Comparison of ENCODE assay signal across 8 cellular contexts in the genomic region with DNA sequence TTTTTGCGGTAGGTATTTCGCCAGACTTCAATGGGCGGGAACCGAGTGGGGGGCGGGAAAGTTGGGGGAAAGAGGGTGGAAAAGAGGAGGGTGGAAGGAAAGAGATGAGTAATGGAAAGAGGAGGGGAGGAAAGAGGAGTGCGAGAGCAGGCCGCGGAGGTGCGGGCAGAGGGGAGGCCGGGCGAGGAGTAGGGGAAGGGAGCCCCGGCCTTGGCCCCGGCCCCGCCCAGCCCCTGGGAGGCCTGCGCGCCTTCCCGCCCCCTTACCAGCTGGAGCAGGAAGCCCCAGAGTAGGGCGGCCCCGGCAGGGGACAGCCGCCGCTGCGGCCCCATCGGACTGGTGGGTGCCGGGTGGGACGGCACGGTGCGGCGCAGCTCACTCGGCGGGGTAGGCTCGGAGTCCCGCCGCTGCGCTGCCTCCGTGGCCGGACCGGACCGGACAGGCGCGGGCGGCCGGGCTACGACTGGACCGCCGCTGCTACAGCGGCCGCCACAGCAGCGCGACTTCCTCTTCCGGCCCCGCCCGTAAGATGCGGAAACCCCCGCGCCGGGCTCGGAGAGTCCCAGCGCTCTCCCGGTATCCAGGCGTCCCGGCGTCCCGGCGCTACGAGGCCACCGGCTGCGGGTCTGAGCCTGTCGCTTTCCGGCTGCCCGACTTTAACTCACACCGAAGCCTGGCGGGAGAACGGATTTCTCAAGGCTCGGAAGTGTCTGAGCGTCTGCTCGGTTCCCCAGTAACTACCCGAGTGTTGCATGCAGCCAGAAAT. TPM values are rescaled to one million over a fixed set of nuclear protein-coding genes. Genes with fewer than 3 reads are reported as not detected.
DNase-seq lines count a peak whose midpoint lies in the region; ATAC-seq and TF ChIP-seq lines count a peak whose summit lies in the region.

A gene with protein sequence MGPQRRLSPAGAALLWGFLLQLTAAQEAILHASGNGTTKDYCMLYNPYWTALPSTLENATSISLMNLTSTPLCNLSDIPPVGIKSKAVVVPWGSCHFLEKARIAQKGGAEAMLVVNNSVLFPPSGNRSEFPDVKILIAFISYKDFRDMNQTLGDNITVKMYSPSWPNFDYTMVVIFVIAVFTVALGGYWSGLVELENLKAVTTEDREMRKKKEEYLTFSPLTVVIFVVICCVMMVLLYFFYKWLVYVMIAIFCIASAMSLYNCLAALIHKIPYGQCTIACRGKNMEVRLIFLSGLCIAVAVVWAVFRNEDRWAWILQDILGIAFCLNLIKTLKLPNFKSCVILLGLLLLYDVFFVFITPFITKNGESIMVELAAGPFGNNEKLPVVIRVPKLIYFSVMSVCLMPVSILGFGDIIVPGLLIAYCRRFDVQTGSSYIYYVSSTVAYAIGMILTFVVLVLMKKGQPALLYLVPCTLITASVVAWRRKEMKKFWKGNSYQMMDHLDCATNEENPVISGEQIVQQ (minus strand): TSS at position 505 of the 766 bp plus-strand sequence. CDS start 173 bp downstream, at position 332.

- intact Hi-C loops in activated CD4-positive, alpha-beta memory T cell treated with anti-CD3 and anti-CD28 coated beads for 36 hours (cut with micrococcal nuclease): loop anchor here (1.0 to 10.0 kb wide), 5 partner anchors 116 to 631 kb away; a partner anchor contains a TSS
- intact Hi-C loops in lower leg skin (cut with DNase I; ENCODE audit: low total_unique reads): no loop called here

- TF ChIP-seq POLR2A in lower leg skin (IDR thresholded peaks at IDR 0.05): peak in 1 of 2 donors; percentile 60

- no peaks in the 10 kb centered on the region for H3K9me3 Mint-ChIP-seq in activated CD4-positive, alpha-beta memory T cell treated with anti-CD3 and anti-CD28 coated beads for 36 hours

- no peaks in the 10 kb centered on the region for H3K27me3 Mint-ChIP-seq in activated CD4-positive, alpha-beta memory T cell treated with anti-CD3 and anti-CD28 coated beads for 36 hours

- CTCF ChIA-PET in activated CD4-positive, alpha-beta memory T cell treated with anti-CD3 and anti-CD28 coated beads for 36 hours (lab: Charles Lee): interaction anchor here (1.2 kb wide), 1 partner anchor 114 kb away, joined by 3 read pairs; no protein-coding TSS in a partner anchor

- H3K4me3 ChIP-seq in duodenal mucosa (ENCODE audit: low read depth in 1 of 2, low read length in 2 of 2): peak within 1 kb of the TSS; percentile 91 to 94
- H3K4me3 ChIP-seq in lower leg skin (ENCODE audit: low read depth, poor library complexity, severe bottlenecking): peak within 1 kb of the TSS; percentile 57

- peaks cover 5 to 16% of the 10 kb centered on the region in 2 donors for H3K4me1 ChIP-seq in duodenal mucosa (ENCODE audit: control insufficient read depth in 1 of 2, insufficient read depth in 2 of 2, low read length in 2 of 2)

- H3K27me3 ChIP-seq in duodenal mucosa (ENCODE audit: control insufficient read depth in 1 of 2, insufficient read depth in 2 of 2, low read length in 2 of 2): no peaks in the 10 kb centered on the region

- H3K4me3 Mint-ChIP-seq in activated CD4-positive, alpha-beta memory T cell treated with anti-CD3 and anti-CD28 coated beads for 36 hours: peak within 1 kb of the TSS; percentile 92

- H3K36me3 ChIP-seq in duodenal mucosa (ENCODE audit: control insufficient read depth in 1 of 2, insufficient read depth in 2 of 2, low read length in 2 of 2): no peaks in the 10 kb centered on the region

- POLR2A ChIA-PET in activated CD4-positive, alpha-beta memory T cell treated with anti-CD3 and anti-CD28 coated beads for 36 hours (lab: Charles Lee): interaction anchor here (0.8 to 3.4 kb wide), 12 partner anchors 9 to 411 kb away, joined by 3 to 14 read pairs (median 6); a partner anchor contains a TSS

- peak within 1 kb of the TSS; percentile 96 for H3K27ac ChIP-seq in duodenal mucosa (ENCODE audit: low read depth, low read length)

- peak; percentile 87 for DNase-seq in CD1c-positive myeloid dendritic cell (ENCODE audit: extremely low spot score)
- peak; percentile 50 for DNase-seq in NCI-H82 treated with DMSO at 0.1 percent for 48 hours (lab: John Stamatoyannopoulos, UW; ENCODE audit: unreplicated experiment)
- peak; percentile 94 for DNase-seq in activated CD4-positive, alpha-beta memory T cell treated with anti-CD3 and anti-CD28 coated beads for 36 hours
- peak; percentile 72 to 97 for DNase-seq in lower leg skin (ENCODE audit: low spot score in 2 of 2)
- DNase-seq in stimulated activated CD4-positive, alpha-beta T cell treated with anti-CD3 and anti-CD28 coated beads, Interleukin-4, amount 100 ng/mL, for 48 hours (ENCODE audit: low read depth in 2 of 2): peak; percentile 85 to 91

- no peaks in the 10 kb centered on the region for H3K9me3 ChIP-seq in duodenal mucosa (ENCODE audit: control insufficient read depth in 1 of 2, low read length in 2 of 2)

- TF ChIP-seq CTCF in lower leg skin (IDR thresholded peaks at IDR 0.05): no peak

- H3K36me3 Mint-ChIP-seq in activated CD4-positive, alpha-beta memory T cell treated with anti-CD3 and anti-CD28 coated beads for 36 hours: peaks cover 14% of the 10 kb centered on the region

- 0% methylated on average over 33 to 58 of the region's 77 CpGs for WGBS in lower leg skin, 2 donors

- peak within 1 kb of the TSS; percentile 93 for H3K27ac Mint-ChIP-seq in activated CD4-positive, alpha-beta memory T cell treated with anti-CD3 and anti-CD28 coated beads for 36 hours

- ATAC-seq in GM19395 (IDR thresholded peaks at IDR 0.05; ENCODE audit: unreplicated experiment) (peak; percentile 87), HG03558 (IDR thresholded peaks at IDR 0.05; ENCODE audit: extremely low read depth, unreplicated experiment) (peak; percentile 74)

- H3K9ac ChIP-seq in duodenal mucosa (ENCODE audit: low read depth in 1 of 2, low read length in 2 of 2): peak within 1 kb of the TSS; percentile 92 to 93

- H3K4me1 Mint-ChIP-seq in activated CD4-positive, alpha-beta memory T cell treated with anti-CD3 and anti-CD28 coated beads for 36 hours (ENCODE audit: low read depth): peaks cover 56% of the 10 kb centered on the region

RNA-seq across cellular contexts. Expression of the gene that starts here (rescaled TPM):
- 10 to 100 TPM; 79.9 to 82.1 TPM for total RNA-seq in activated CD4-positive, alpha-beta memory T cell treated with anti-CD3 and anti-CD28 coated beads for 36 hours
- 100 to 1,000 TPM; 116 to 404 (median 151) TPM for total RNA-seq in lower leg skin

Comparison
In these comparisons a context has a peak if more than half of its experiments do, and no peak if none do; other contexts are left out.
1. Peak in every context shown above with its lines: DNase-seq, ATAC-seq, H3K4me3 ChIP-seq and H3K27ac ChIP-seq.